In genomic region chr10:59644841-59645240, GRCh38 we compare ENCODE assay signal across 8 cellular contexts.
"Had no signal": no experiment of that assay in that cellular context is flagged by ENCODE, and none has a peak within 500 bp of the region (broad histone marks: within the 10 kb centered on the region; RNA-seq: fewer than 3 reads in every experiment).

No MANE protein-coding gene starts in this region.

- FAIRE-seq: G401.6, GM12878, GM12891, GM12892, GM18507, GM19239 had no signal

- H3K4me3 ChIP-seq: GM12878 had no signal

- DNase-seq: GDM1, GF-D8 had no signal

- ATAC-seq: GM12878 had no signal
